1 cellular context compared by ENCODE assay signal in genomic region chr15:66862878-66863335, GRCh38.
A peak's percentile ranks its signal among the peaks of the same experiment; 100 is the strongest.
TF ChIP-seq lines count a peak whose summit lies in the region.

No MANE protein-coding gene starts in this region.

TF ChIP-seq in HEK293, 187 proteins besides CTCF, POLR2A, EP300 and RAD21 (continued from another document and continues in another):
- TF ChIP-seq ZBTB11 (tag by site-specific recombination; conservative IDR thresholded peaks at IDR 0.05; ENCODE audit: low read depth) (no peak), ZNF398 (tag by site-specific recombination; IDR thresholded peaks at IDR 0.05) (0 out of 2 replicates have a peak, but pooled peaks have one; percentile 12), ZNF626 (tag by site-specific recombination; IDR thresholded peaks at IDR 0.05) (no peak), ZNF266 (tag by site-specific recombination; IDR thresholded peaks at IDR 0.05; ENCODE audit: low read depth) (no peak), ZNF394 (tag by site-specific recombination; IDR thresholded peaks at IDR 0.05; ENCODE audit: borderline replicate concordance) (peak; percentile 52; the same call in 1 of the 2 replicates), ZNF366 (tag by site-specific recombination; conservative IDR thresholded peaks at IDR 0.05) (no peak), ZNF292 (tag by site-specific recombination; IDR thresholded peaks at IDR 0.05; ENCODE audit: borderline replicate concordance, low read depth) (no peak), ZNF596 (tag by site-specific recombination; IDR thresholded peaks at IDR 0.05) (no peak), OSR2 (tag by site-specific recombination; IDR thresholded peaks at IDR 0.05) (no peak), ZNF558 (tag by site-specific recombination; IDR thresholded peaks at IDR 0.05) (no peak), ZNF354C (tag by site-specific recombination; IDR thresholded peaks at IDR 0.05; ENCODE audit: borderline replicate concordance, low read depth) (no peak), KLF1 (tag by site-specific recombination; IDR thresholded peaks at IDR 0.05) (peak; percentile 64; the same call in 1 of the 2 replicates), ZSCAN23 (tag by site-specific recombination; IDR thresholded peaks at IDR 0.05) (no peak), ZBTB17 (tag by site-specific recombination; IDR thresholded peaks at IDR 0.05) (peak; percentile 70), ZFP41 (tag by site-specific recombination; IDR thresholded peaks at IDR 0.05; ENCODE audit: borderline replicate concordance) (no peak), ZNF843 (tag by site-specific recombination; IDR thresholded peaks at IDR 0.05) (no peak), ZIC2 (tag by site-specific recombination; IDR thresholded peaks at IDR 0.05) (peak; percentile 40; the same call in 1 of the 2 replicates), ZNF311 (tag by site-specific recombination; IDR thresholded peaks at IDR 0.05; ENCODE audit: borderline replicate concordance) (no peak), BCL11B (tag by site-specific recombination; IDR thresholded peaks at IDR 0.05; ENCODE audit: low read depth) (no peak), ZNF184 (tag by site-specific recombination; IDR thresholded peaks at IDR 0.05) (no peak), ZNF518A (tag by site-specific recombination; conservative IDR thresholded peaks at IDR 0.05; ENCODE audit: low read depth) (no peak; the same call in 1 of the 2 replicates), ZNF776 (tag by site-specific recombination; IDR thresholded peaks at IDR 0.05; ENCODE audit: borderline replicate concordance) (no peak), ZNF221 (tag by site-specific recombination; IDR thresholded peaks at IDR 0.05; ENCODE audit: borderline replicate concordance) (no peak), ZNF449 (tag by site-specific recombination; IDR thresholded peaks at IDR 0.05) (no peak), ZBTB21 (tag by site-specific recombination; IDR thresholded peaks at IDR 0.05) (no peak; the same call in 1 of the 2 replicates), SP3 (tag by site-specific recombination; IDR thresholded peaks at IDR 0.05) (no peak), ZSCAN4 (tag by site-specific recombination; IDR thresholded peaks at IDR 0.05) (peak; percentile 88), ATF2 (tag by site-specific recombination; IDR thresholded peaks at IDR 0.05; ENCODE audit: low read depth) (no peak), ZNF623 (tag by site-specific recombination; IDR thresholded peaks at IDR 0.05) (no peak), ZNF488 (tag by site-specific recombination; IDR thresholded peaks at IDR 0.05) (no peak), ZNF335 (tag by site-specific recombination; conservative IDR thresholded peaks at IDR 0.05) (peak; percentile 32; the same call in 1 of the 2 replicates), ZNF391 (tag by site-specific recombination; IDR thresholded peaks at IDR 0.05; ENCODE audit: borderline replicate concordance, low read depth) (no peak), YY1 (tag by site-specific recombination; IDR thresholded peaks at IDR 0.05) (no peak), ZNF341 (tag by site-specific recombination; IDR thresholded peaks at IDR 0.05; ENCODE audit: low read depth) (peak; percentile 44; the same call in 1 of the 2 replicates), ZNF544 (tag by site-specific recombination; IDR thresholded peaks at IDR 0.05) (no peak), ZBTB7A (tag by site-specific recombination; IDR thresholded peaks at IDR 0.05; ENCODE audit: low read depth) (no peak), ZNF561 (tag by site-specific recombination; IDR thresholded peaks at IDR 0.05; ENCODE audit: borderline replicate concordance) (no peak), GLI2 (tag by site-specific recombination; IDR thresholded peaks at IDR 0.05; ENCODE audit: borderline replicate concordance, low read depth) (no peak), ZBTB26 (tag by site-specific recombination; optimal IDR thresholded peaks at IDR 0.05) (peak; percentile 73), ZNF624 (tag by site-specific recombination; IDR thresholded peaks at IDR 0.05) (no peak), ZSCAN30 (tag by site-specific recombination; IDR thresholded peaks at IDR 0.05) (peak; percentile 68; the same call in 1 of the 2 replicates), ZNF426 (tag by site-specific recombination; IDR thresholded peaks at IDR 0.05) (no peak), ZNF24 (tag by site-specific recombination; IDR thresholded peaks at IDR 0.05) (no peak), SP7 (tag by site-specific recombination; IDR thresholded peaks at IDR 0.05) (0 out of 2 replicates have a peak, but pooled peaks have one; percentile 43), MEIS1 (CRISPR knock-in tag; IDR thresholded peaks at IDR 0.05; ENCODE audit: borderline replicate concordance) (no peak), ZNF239 (tag by site-specific recombination; IDR thresholded peaks at IDR 0.05) (no peak), SETDB1 (IDR thresholded peaks at IDR 0.05; ENCODE audit: insufficient read length, low read length) (no peak), ZNF704 (tag by site-specific recombination; IDR thresholded peaks at IDR 0.05) (no peak), ZNF610 (tag by site-specific recombination; IDR thresholded peaks at IDR 0.05; ENCODE audit: borderline replicate concordance) (no peak), ZNF324 (tag by site-specific recombination; IDR thresholded peaks at IDR 0.05) (0 out of 2 replicates have a peak, but pooled peaks have one; percentile 30)
